ENCODE assay signal across 20 cellular contexts in genomic region chr3:117302448-117302847, GRCh38.
DNase-seq lines count a peak whose midpoint lies in the region; ATAC-seq and TF ChIP-seq lines count a peak whose summit lies in the region.
"Had no signal": no experiment of that assay in that cellular context is flagged by ENCODE, and none has a peak within 500 bp of the region (broad histone marks: within the 10 kb centered on the region; RNA-seq: fewer than 3 reads in every experiment).

No MANE protein-coding gene starts in this region.

- TF ChIP-seq CTCF in IMR-90 (conservative IDR thresholded peaks at IDR 0.05; ENCODE audit: low read depth, low read length) (no peak), astrocyte of the spinal cord (IDR thresholded peaks at IDR 0.05; ENCODE audit: low read depth, low read length) (no peak), type B pancreatic cell (conservative IDR thresholded peaks at IDR 0.05) (no peak), GM13977 (IDR thresholded peaks at IDR 0.05; ENCODE audit: extremely low read depth, insufficient read depth, missing control alignments) (no peak)

- TF ChIP-seq POLR2A in IMR-90 (IDR thresholded peaks at IDR 0.05; ENCODE audit: low read depth, low read length): no peak

- no peak overlapping the region for H3K27ac ChIP-seq in IMR-90 (ENCODE audit: insufficient read depth, low read length)

- H4K8ac ChIP-seq in IMR-90 (ENCODE audit: low read depth in 2 of 2, low read length in 2 of 2): no peak overlapping the region

- dilution Hi-C loops in IMR-90 (cut with HindIII; ENCODE audit: low sequenced_read_pairs, unreplicated experiment): no loop called here

- TF ChIP-seq RAD21 in IMR-90 (IDR thresholded peaks at IDR 0.05; ENCODE audit: low read length): no peak

- CTCF ChIA-PET in IMR-90 (lab: Yijun Ruan, JAX): no interaction called here
- CTCF ChIA-PET in activated CD8-positive, alpha-beta memory T cell treated with anti-CD3 and anti-CD28 coated beads, Interleukin-2, amount 10 ng/mL, durations not matched to agents 7 days and 5 days (lab: Charles Lee): no interaction called here

- H3K4me1 Mint-ChIP-seq in activated CD8-positive, alpha-beta memory T cell treated with anti-CD3 and anti-CD28 coated beads, Interleukin-2, amount 10 ng/mL, durations not matched to agents 7 days and 5 days: no peaks in the 10 kb centered on the region
- H3K4me1 Mint-ChIP-seq in type B pancreatic cell (ENCODE audit: unreplicated experiment): peaks cover 3% of the 10 kb centered on the region
- H3K4me1 Mint-ChIP-seq: CD4-positive, CD25-positive, alpha-beta regulatory T cell; GM23338; H9 had no signal

- H3K14ac ChIP-seq in IMR-90 (replicated peaks; ENCODE audit: low read depth, low read length): no peak overlapping the region

- no peak overlapping the region for H4K5ac ChIP-seq in IMR-90 (ENCODE audit: low read depth, low read length)

- no peaks in the 10 kb centered on the region for H3K9me3 ChIP-seq in IMR-90 (ENCODE audit: control insufficient read depth, insufficient read depth, low read length)

- H2AK5ac ChIP-seq in IMR-90 (ENCODE audit: low read depth, low read length): no peak overlapping the region

- no peaks in the 10 kb centered on the region for H3K36me3 Mint-ChIP-seq in activated CD8-positive, alpha-beta memory T cell treated with anti-CD3 and anti-CD28 coated beads, Interleukin-2, amount 10 ng/mL, durations not matched to agents 7 days and 5 days
- H3K36me3 Mint-ChIP-seq in type B pancreatic cell: no peaks in the 10 kb centered on the region
- H3K36me3 Mint-ChIP-seq: CD4-positive, CD25-positive, alpha-beta regulatory T cell had no signal

- no peaks in the 10 kb centered on the region for H3K4me1 ChIP-seq in IMR-90 (ENCODE audit: control insufficient read depth, insufficient read depth, low read length)

- H4K91ac ChIP-seq in IMR-90 (ENCODE audit: insufficient read depth, low read depth, low read length): no peak overlapping the region

- H3K27ac Mint-ChIP-seq in activated CD8-positive, alpha-beta memory T cell treated with anti-CD3 and anti-CD28 coated beads, Interleukin-2, amount 10 ng/mL, durations not matched to agents 7 days and 5 days: no peak overlapping the region
- no peak overlapping the region for H3K27ac Mint-ChIP-seq in type B pancreatic cell
- H3K27ac Mint-ChIP-seq: B cell; CD4-positive, CD25-positive, alpha-beta regulatory T cell; GM23338; H9 had no signal

- no peaks in the 10 kb centered on the region for H3K79me1 ChIP-seq in IMR-90 (ENCODE audit: low read depth in 1 of 2, low read length in 2 of 2)

- no peak overlapping the region for H2BK120ac ChIP-seq in IMR-90 (ENCODE audit: low read depth, low read length)

- no peak overlapping the region for H2BK20ac ChIP-seq in IMR-90 (ENCODE audit: low read depth, low read length)

- no peaks in the 10 kb centered on the region for H3K27me3 Mint-ChIP-seq in activated CD8-positive, alpha-beta memory T cell treated with anti-CD3 and anti-CD28 coated beads, Interleukin-2, amount 10 ng/mL, durations not matched to agents 7 days and 5 days
- no peaks in the 10 kb centered on the region for H3K27me3 Mint-ChIP-seq in type B pancreatic cell
- H3K27me3 Mint-ChIP-seq: B cell; CD4-positive, CD25-positive, alpha-beta regulatory T cell had no signal

- H3K4me2 ChIP-seq in IMR-90 (ENCODE audit: low read depth, low read length): no peak overlapping the region
- H3K4me2 ChIP-seq: GM23338 had no signal

- no peak overlapping the region for H3K4ac ChIP-seq in IMR-90 (ENCODE audit: low read depth, low read length)

- no peak overlapping the region for H2AFZ ChIP-seq in IMR-90 (replicated peaks; ENCODE audit: low read length, poor library complexity)
- H2AFZ ChIP-seq: GM23338 had no signal

- no peaks in the 10 kb centered on the region for H4K20me1 ChIP-seq in IMR-90 (ENCODE audit: insufficient read depth, low read length)

- no TSS peak for BruUV-seq in IMR-90 (replicated peaks; lab: Mats Ljungman, UMichigan)

- H3K36me3 ChIP-seq in IMR-90 (ENCODE audit: control insufficient read depth, insufficient read depth, low read length): no peaks in the 10 kb centered on the region

- POLR2A ChIA-PET in IMR-90 (lab: Charles Lee; ENCODE audit: unreplicated experiment): no interaction called here

- no peaks in the 10 kb centered on the region for H3K9me1 ChIP-seq in IMR-90 (ENCODE audit: insufficient read depth, low read length)

- H3K18ac ChIP-seq in IMR-90 (ENCODE audit: low read depth, low read length): no peak overlapping the region

- H2AK9ac ChIP-seq in IMR-90 (replicated peaks; ENCODE audit: low read depth, low read length, poor library complexity): no peak overlapping the region

- no peak overlapping the region for H3K56ac ChIP-seq in IMR-90 (ENCODE audit: extremely low read depth, insufficient read depth, low read length)

- no peak overlapping the region for H2BK15ac ChIP-seq in IMR-90 (ENCODE audit: low read depth, low read length)

- whole genome bisulfite sequencing in IMR-90 (ENCODE audit: extremely low coverage in 2 of 2, insufficient read length in 1 of 2), 2 experiments: 20% methylated on average over 1 of the region's 6 CpGs; no CpG with 5 or more reads in 1 of the 2 experiments

- no peak overlapping the region for H3K4me3 Mint-ChIP-seq in activated CD8-positive, alpha-beta memory T cell treated with anti-CD3 and anti-CD28 coated beads, Interleukin-2, amount 10 ng/mL, durations not matched to agents 7 days and 5 days
- H3K4me3 Mint-ChIP-seq in type B pancreatic cell: no peak overlapping the region
- H3K4me3 Mint-ChIP-seq: B cell; CD4-positive, CD25-positive, alpha-beta regulatory T cell; GM23338; H9 had no signal

- peak; percentile 19 for DNase-seq in Ammon's horn (ENCODE audit: low spot score)
- peak; percentile 4 for DNase-seq in IMR-90
- peak; percentile 24 for DNase-seq in astrocyte of the spinal cord (ENCODE audit: low read depth, low spot score)
- DNase-seq in medulla oblongata (ENCODE audit: extremely low spot score): peak; percentile 56
- no peak for DNase-seq in ACHN
- DNase-seq in activated CD8-positive, alpha-beta memory T cell treated with anti-CD3 and anti-CD28 coated beads, Interleukin-2, amount 10 ng/mL, durations not matched to agents 7 days and 5 days: no peak
- DNase-seq in type B pancreatic cell (ENCODE audit: extremely low spot score, unreplicated experiment): no peak
- no peak for DNase-seq in GM13977 (ENCODE audit: low spot score)
- DNase-seq: CD4-positive, CD25-positive, alpha-beta regulatory T cell; DMS53; H9; KBM-7; MV-4-11; NCI-H2029; NCI-H2227 treated with DMSO at 0.1 percent for 48 hours; NCI-H526 treated with DMSO at 0.1 percent for 48 hours; SHP77 treated with DMSO at 0.1 percent for 48 hours had no signal

- H3K27me3 ChIP-seq in IMR-90 (ENCODE audit: control insufficient read depth, insufficient read depth, low read length): no peaks in the 10 kb centered on the region

- in situ Hi-C loops in IMR-90 (cut with MboI; ENCODE audit: low sequenced_read_pairs) (no loop called here), astrocyte of the spinal cord (cut with HindIII; ENCODE audit: low sequenced_read_pairs) (no loop called here), ACHN (cut with HindIII; ENCODE audit: low pct_ligation_motif_present, low pct_unique_long_range_greater_than_20kb, low sequenced_read_pairs) (no loop called here), GM13977 (cut with MboI; ENCODE audit: low pct_unique_long_range_greater_than_20kb, low sequenced_read_pairs, unreplicated experiment) (no loop called here)

- H3K23ac ChIP-seq in IMR-90 (ENCODE audit: low read depth, low read length): no peak overlapping the region

- H3K9me3 Mint-ChIP-seq in activated CD8-positive, alpha-beta memory T cell treated with anti-CD3 and anti-CD28 coated beads, Interleukin-2, amount 10 ng/mL, durations not matched to agents 7 days and 5 days (ENCODE audit: low read depth): peaks cover 2% of the 10 kb centered on the region
- H3K9me3 Mint-ChIP-seq in type B pancreatic cell: no peaks in the 10 kb centered on the region
- H3K9me3 Mint-ChIP-seq: GM23338, H9 had no signal

- H2BK5ac ChIP-seq in IMR-90 (ENCODE audit: low read depth, low read length, poor library complexity, severe bottlenecking): no peak overlapping the region

- no peak for ATAC-seq in IMR-90 (ENCODE audit: low read depth)
- no peak for ATAC-seq in activated CD8-positive, alpha-beta memory T cell treated with anti-CD3 and anti-CD28 coated beads, Interleukin-2, amount 10 ng/mL, durations not matched to agents 7 days and 5 days
- ATAC-seq: GM23338, Panc1 had no signal

- intact Hi-C loops in IMR-90 (cut with micrococcal nuclease): no loop called here

- no peak overlapping the region for H3K4me3 ChIP-seq in IMR-90 (ENCODE audit: insufficient read depth, low read depth, low read length)
- H3K4me3 ChIP-seq in astrocyte of the spinal cord (ENCODE audit: low read depth, low read length): no peak overlapping the region
- H3K4me3 ChIP-seq: GM23338 had no signal

- no peak overlapping the region for H3K9ac ChIP-seq in IMR-90 (ENCODE audit: low read depth, low read length)

TF ChIP-seq in IMR-90, 13 proteins besides CTCF, POLR2A, EP300 and RAD21 (continues in another document):
- TF ChIP-seq BHLHE40 (IDR thresholded peaks at IDR 0.05; ENCODE audit: low read depth, low read length) (no peak), MAFK (IDR thresholded peaks at IDR 0.05; ENCODE audit: low read depth, low read length) (no peak), CHD1 (IDR thresholded peaks at IDR 0.05; ENCODE audit: low read depth, low read length) (no peak), SMC3 (IDR thresholded peaks at IDR 0.05; ENCODE audit: low read depth, low read length) (no peak), NFE2L2 (IDR thresholded peaks at IDR 0.05; ENCODE audit: low read depth, low read length) (no peak), RCOR1 (IDR thresholded peaks at IDR 0.05; ENCODE audit: insufficient replicate concordance, low read length) (no peak), USF2 (IDR thresholded peaks at IDR 0.05; ENCODE audit: low read depth, low read length) (no peak), FOS (IDR thresholded peaks at IDR 0.05; ENCODE audit: low read depth, low read length) (no peak), CEBPB (IDR thresholded peaks at IDR 0.05; ENCODE audit: low read depth, low read length) (no peak), RFX5 (IDR thresholded peaks at IDR 0.05; ENCODE audit: low read depth, low read length) (no peak), MXI1 (IDR thresholded peaks at IDR 0.05; ENCODE audit: borderline replicate concordance, low read depth, low read length) (no peak), MAZ (IDR thresholded peaks at IDR 0.05; ENCODE audit: borderline replicate concordance, low read depth, low read length) (no peak)

Comparison
In these comparisons a context has a peak if more than half of its experiments do, and no peak if none do; other contexts are left out.
1. DNase-seq: peak in Ammon's horn (single experiment), IMR-90 (single experiment), astrocyte of the spinal cord (single experiment) and medulla oblongata (single experiment); none in ACHN (single experiment), activated CD8-positive, alpha-beta memory T cell treated with anti-CD3 and anti-CD28 coated beads, Interleukin-2, amount 10 ng/mL, durations not matched to agents 7 days and 5 days (single experiment), type B pancreatic cell (single experiment) and GM13977 (single experiment).